In the genomic region with DNA sequence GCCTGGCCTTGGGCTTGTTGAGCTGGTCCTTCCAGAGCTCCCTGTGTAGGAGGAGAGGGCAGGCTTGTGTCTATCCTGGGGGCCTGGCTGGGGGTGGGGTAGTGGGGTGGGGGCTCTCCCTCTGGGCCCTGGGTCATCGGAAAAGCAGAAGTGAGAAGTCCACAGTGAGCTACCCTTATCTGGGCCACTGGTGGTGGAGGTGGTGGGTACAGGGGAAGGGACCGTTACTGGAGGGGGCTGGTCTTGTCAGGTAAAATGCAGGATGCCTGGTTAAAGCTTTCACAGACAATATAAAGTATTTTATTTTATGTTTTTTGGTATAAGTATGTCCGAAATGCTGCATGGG, we compare ENCODE assay signal across 13 cellular contexts. TPM values are rescaled to one million over a fixed set of nuclear protein-coding genes. Genes with fewer than 3 reads are reported as not detected.
DNase-seq lines count a peak whose midpoint lies in the region; ATAC-seq and TF ChIP-seq lines count a peak whose summit lies in the region.
"Had no signal": no experiment of that assay in that cellular context is flagged by ENCODE, and none has a peak within 500 bp of the region (broad histone marks: within the 10 kb centered on the region; RNA-seq: fewer than 3 reads in every experiment).

No MANE protein-coding gene starts in this region.

- H3K27ac Mint-ChIP-seq in activated CD8-positive, alpha-beta memory T cell treated with anti-CD3 and anti-CD28 coated beads, Interleukin-2, amount 10 ng/mL, durations not matched to agents 7 days and 5 days = peak overlapping the region; percentile 62
- no peak overlapping the region for H3K27ac Mint-ChIP-seq in T-helper 17 cell
- H3K27ac Mint-ChIP-seq: neural progenitor cell, T-cell had no signal

- no peak for TF ChIP-seq EP300 in upper lobe of left lung (IDR thresholded peaks at IDR 0.05)

- H3K27me3 ChIP-seq in upper lobe of left lung = peaks cover 0 to 3% (median 0%) of the 10 kb centered on the region in 4 donors

- H3K27me3 Mint-ChIP-seq in activated CD8-positive, alpha-beta memory T cell treated with anti-CD3 and anti-CD28 coated beads, Interleukin-2, amount 10 ng/mL, durations not matched to agents 7 days and 5 days = peaks cover 11% of the 10 kb centered on the region
- H3K27me3 Mint-ChIP-seq in T-helper 17 cell = peaks cover 38% of the 10 kb centered on the region

- no peak for TF ChIP-seq CTCF in upper lobe of left lung (IDR thresholded peaks at IDR 0.05)

- H3K36me3 Mint-ChIP-seq in activated CD8-positive, alpha-beta memory T cell treated with anti-CD3 and anti-CD28 coated beads, Interleukin-2, amount 10 ng/mL, durations not matched to agents 7 days and 5 days = no peaks in the 10 kb centered on the region
- no peaks in the 10 kb centered on the region for H3K36me3 Mint-ChIP-seq in T-helper 17 cell (ENCODE audit: low read depth)
- H3K36me3 Mint-ChIP-seq: neural progenitor cell, T-cell had no signal

- no peak for DNase-seq in activated CD8-positive, alpha-beta memory T cell treated with anti-CD3 and anti-CD28 coated beads, Interleukin-2, amount 10 ng/mL, durations not matched to agents 7 days and 5 days
- DNase-seq in activated CD8-positive, alpha-beta memory T cell treated with anti-CD3 and anti-CD28 coated beads, Interleukin-2, amount 50 U/mL, for 4 hours = no peak
- no peak for DNase-seq in T-helper 17 cell
- DNase-seq in upper lobe of left lung = no peak
- DNase-seq in stimulated activated naive CD4-positive, alpha-beta T cell treated with Interleukin-2 at 50 U/mL for 16 hours (lab: John Stamatoyannopoulos, UW) = no peak
- DNase-seq in MV-4-11 (lab: John Stamatoyannopoulos, UW) = no peak
- DNase-seq in Ammon's horn (ENCODE audit: low spot score) = no peak
- DNase-seq: NCI-H1092, NCI-H82 had no signal

- H3K4me3 ChIP-seq in upper lobe of left lung = no peak overlapping the region
- H3K4me3 ChIP-seq: neural progenitor cell had no signal

- H3K9me3 ChIP-seq in T-helper 17 cell (ENCODE audit: control insufficient read depth, low read length, poor library complexity, severe bottlenecking) = no peaks in the 10 kb centered on the region
- H3K9me3 ChIP-seq in upper lobe of left lung = no peaks in the 10 kb centered on the region

- no peak for TF ChIP-seq POLR2A in upper lobe of left lung (IDR thresholded peaks at IDR 0.05)

- CTCF ChIA-PET in activated CD8-positive, alpha-beta memory T cell treated with anti-CD3 and anti-CD28 coated beads, Interleukin-2, amount 10 ng/mL, durations not matched to agents 7 days and 5 days (lab: Charles Lee) = interaction anchor here (0.7 to 7.2 kb wide), 14 partner anchors 9 to 249 kb away, joined by 3 to 108 read pairs (median 4); no protein-coding TSS in a partner anchor

- peaks cover 22% of the 10 kb centered on the region for H3K4me1 Mint-ChIP-seq in activated CD8-positive, alpha-beta memory T cell treated with anti-CD3 and anti-CD28 coated beads, Interleukin-2, amount 10 ng/mL, durations not matched to agents 7 days and 5 days
- peaks cover 5% of the 10 kb centered on the region for H3K4me1 Mint-ChIP-seq in T-helper 17 cell
- H3K4me1 Mint-ChIP-seq: neural progenitor cell had no signal

- peaks cover 0 to 9% (median 3%) of the 10 kb centered on the region in 4 donors for H3K4me1 ChIP-seq in upper lobe of left lung

- peak overlapping the region; percentile 67 to 80 (median 77) for H3K27ac ChIP-seq in upper lobe of left lung
- H3K27ac ChIP-seq: neural progenitor cell had no signal

- H3K4me3 Mint-ChIP-seq in activated CD8-positive, alpha-beta memory T cell treated with anti-CD3 and anti-CD28 coated beads, Interleukin-2, amount 10 ng/mL, durations not matched to agents 7 days and 5 days = peak overlapping the region; percentile 21
- H3K4me3 Mint-ChIP-seq in T-helper 17 cell = no peak overlapping the region
- H3K4me3 Mint-ChIP-seq: neural progenitor cell had no signal

- H3K9me3 Mint-ChIP-seq in activated CD8-positive, alpha-beta memory T cell treated with anti-CD3 and anti-CD28 coated beads, Interleukin-2, amount 10 ng/mL, durations not matched to agents 7 days and 5 days (ENCODE audit: low read depth) = no peaks in the 10 kb centered on the region
- H3K9me3 Mint-ChIP-seq: neural progenitor cell, T-cell had no signal

- no peaks in the 10 kb centered on the region for H3K36me3 ChIP-seq in upper lobe of left lung
- H3K36me3 ChIP-seq: neural progenitor cell had no signal

- no peak for ATAC-seq in activated CD8-positive, alpha-beta memory T cell treated with anti-CD3 and anti-CD28 coated beads, Interleukin-2, amount 10 ng/mL, durations not matched to agents 7 days and 5 days
- peak; percentile 30 for ATAC-seq in HG02870 (IDR thresholded peaks at IDR 0.05; ENCODE audit: unreplicated experiment)
- ATAC-seq in T-helper 17 cell = peak; percentile 30
- ATAC-seq in upper lobe of left lung (ENCODE audit: low FRiP score in 2 of 2) = no peak

- WGBS in upper lobe of left lung, 2 donors = 65% methylated on average over 3 of the region's 3 CpGs

RNA-seq across cellular contexts. Expression of a gene that starts 0.3 kb away (rescaled TPM):
- 1 to 10 TPM; 1.4 to 2.1 TPM for total RNA-seq in activated CD8-positive, alpha-beta memory T cell treated with anti-CD3 and anti-CD28 coated beads, Interleukin-2, amount 10 ng/mL, durations not matched to agents 7 days and 5 days
- 1 to 10 TPM in 1 of 2 donors, under 1 TPM in 1; 0.29 to 2.7 TPM for total RNA-seq in T-helper 17 cell
- 10 to 100 TPM; 13.2 to 76.5 (median 16.9) TPM for total RNA-seq in upper lobe of left lung

RNA-seq across cellular contexts. Expression of a gene that starts 27.4 kb away (rescaled TPM):
- total RNA-seq in activated CD8-positive, alpha-beta memory T cell treated with anti-CD3 and anti-CD28 coated beads, Interleukin-2, amount 10 ng/mL, durations not matched to agents 7 days and 5 days = not detected
- total RNA-seq in T-helper 17 cell (not detected), upper lobe of left lung (1 to 10 TPM in 1 of 6 donors, under 1 TPM in 2, not detected in 3; 0.34 to 2.0 (median 0.40) TPM)
- total RNA-seq: subcutaneous adipose tissue, T-cell had no signal

RNA-seq across cellular contexts. Expression of a gene that starts 30.0 kb away (rescaled TPM):
- under 1 TPM in 1 of 2 experiments, not detected in 1; 0.23 TPM for total RNA-seq in activated CD8-positive, alpha-beta memory T cell treated with anti-CD3 and anti-CD28 coated beads, Interleukin-2, amount 10 ng/mL, durations not matched to agents 7 days and 5 days
- total RNA-seq in T-helper 17 cell (not detected), upper lobe of left lung (under 1 TPM in 1 of 6 donors, not detected in 5; 0.29 TPM)
- total RNA-seq: subcutaneous adipose tissue, T-cell had no signal

RNA-seq across cellular contexts. Expression of a gene that starts 40.5 kb away (rescaled TPM):
- not detected for total RNA-seq in activated CD8-positive, alpha-beta memory T cell treated with anti-CD3 and anti-CD28 coated beads, Interleukin-2, amount 10 ng/mL, durations not matched to agents 7 days and 5 days
- total RNA-seq in T-helper 17 cell (not detected), upper lobe of left lung (1 to 10 TPM in 3 of 6 donors, under 1 TPM in 3; 0.78 to 4.2 (median 1.8) TPM)
- total RNA-seq: T-cell had no signal

RNA-seq across cellular contexts. Expression of a gene that starts 45.3 kb away (rescaled TPM):
- total RNA-seq in activated CD8-positive, alpha-beta memory T cell treated with anti-CD3 and anti-CD28 coated beads, Interleukin-2, amount 10 ng/mL, durations not matched to agents 7 days and 5 days = 1,000 to 10,000 TPM in 1 of 2 experiments, 100 to 1,000 TPM in 1; 852 to 1,014 TPM
- total RNA-seq in T-helper 17 cell = 10 to 100 TPM; 10.7 to 13.0 TPM
- 10 to 100 TPM in 2 of 6 donors, 1 to 10 TPM in 4; 3.4 to 25.8 (median 9.7) TPM for total RNA-seq in upper lobe of left lung

Comparison
In these comparisons a context has a peak if more than half of its experiments do, and no peak if none do; other contexts are left out.
1. ATAC-seq: peak in HG02870 (single experiment) and T-helper 17 cell (single experiment); none in activated CD8-positive, alpha-beta memory T cell treated with anti-CD3 and anti-CD28 coated beads, Interleukin-2, amount 10 ng/mL, durations not matched to agents 7 days and 5 days (single experiment) and upper lobe of left lung (0 of 2).